20 cellular contexts compared by ENCODE assay signal in genomic region chr10:113915540-113915939, GRCh38.
"Had no signal": no experiment of that assay in that cellular context is flagged by ENCODE, and none has a peak within 500 bp of the region (broad histone marks: within the 10 kb centered on the region; RNA-seq: fewer than 3 reads in every experiment).

No MANE protein-coding gene starts in this region.

- ATAC-seq: esophagus mucosa, left lobe of liver, natural killer cell had no signal

- H3K27me3 ChIP-seq: stomach, uterus had no signal

- H3K27me3 Mint-ChIP-seq: memory B cell had no signal

- H3K9me3 Mint-ChIP-seq: natural killer cell had no signal

- H3K9me3 ChIP-seq: stomach, thoracic aorta, uterus had no signal

- H3K4me3 Mint-ChIP-seq: memory B cell, mesothelial cell of epicardium, natural killer cell, neural crest cell had no signal

- H3K27ac ChIP-seq: stomach, thoracic aorta, uterus had no signal

- FAIRE-seq: colon, frontal cortex, small intestine had no signal

- H3K36me3 ChIP-seq: uterus had no signal

- H3K4me1 Mint-ChIP-seq: memory B cell, natural killer cell, neural crest cell had no signal

- H3K27ac Mint-ChIP-seq: memory B cell, natural killer cell had no signal

- DNase-seq: cerebellar nuclear complex; effector CD8-positive, alpha-beta T cell; islet precursor cell; natural killer cell; posterior cingulate gyrus; small intestine; stimulated activated CD4-positive, alpha-beta T cell treated with anti-CD3 and anti-CD28 coated beads, Interleukin-12 subunit alpha, Interleukin-12 subunit beta, amount 100 ng/mL, for 4 hours; stimulated activated naive CD4-positive, alpha-beta T cell; stomach; substantia nigra; trophoblast cell; uterus had no signal

- H3K4me1 ChIP-seq: uterus had no signal

- H3K4me3 ChIP-seq: stomach, thoracic aorta, uterus had no signal
